8 cellular contexts compared by ENCODE assay signal in genomic region chr1:206050655-206051235, GRCh38. TPM values are rescaled to one million over a fixed set of nuclear protein-coding genes. Genes with fewer than 3 reads are reported as not detected.
DNase-seq lines count a peak whose midpoint lies in the region; ATAC-seq and TF ChIP-seq lines count a peak whose summit lies in the region.

No MANE protein-coding gene starts in this region.

- H3K36me3 Mint-ChIP-seq in naive thymus-derived CD4-positive, alpha-beta T cell = peaks cover 0 to 2% (median 0%) of the 10 kb centered on the region in 5 donors

- H3K9ac ChIP-seq in colonic mucosa (ENCODE audit: low read depth in 2 of 2, low read length in 2 of 2) = no peak overlapping the region

- TF ChIP-seq CTCF in colonic mucosa (IDR thresholded peaks at IDR 0.05) = no peak

- no peaks in the 10 kb centered on the region for H3K9me3 ChIP-seq in naive thymus-derived CD4-positive, alpha-beta T cell (ENCODE audit: control insufficient read depth in 2 of 3, low read length in 3 of 3)
- H3K9me3 ChIP-seq in colonic mucosa = no peaks in the 10 kb centered on the region

- intact Hi-C loops in naive thymus-derived CD4-positive, alpha-beta T cell (cut with micrococcal nuclease) = loop anchor here in 1 of 2 donors (10.0 kb wide), 1 partner anchor 364 kb away; no protein-coding TSS in a partner anchor
- intact Hi-C loops in colonic mucosa (cut with DNase I) = no loop called here

- POLR2A ChIA-PET in naive thymus-derived CD4-positive, alpha-beta T cell (lab: Charles Lee) = no interaction called here

- H3K27ac Mint-ChIP-seq in naive thymus-derived CD4-positive, alpha-beta T cell = peak overlapping the region in 6 of 9 donors; percentile 11 to 90 (median 53)

- peaks cover 7 to 37% (median 18%) of the 10 kb centered on the region in 7 donors for H3K4me1 Mint-ChIP-seq in naive thymus-derived CD4-positive, alpha-beta T cell

- H3K36me3 ChIP-seq in naive thymus-derived CD4-positive, alpha-beta T cell (ENCODE audit: control insufficient read depth in 2 of 3, insufficient read depth in 3 of 3, low read length in 3 of 3) = no peaks in the 10 kb centered on the region
- H3K36me3 ChIP-seq in colonic mucosa = no peaks in the 10 kb centered on the region

- H3K4me1 ChIP-seq in naive thymus-derived CD4-positive, alpha-beta T cell (ENCODE audit: control insufficient read depth in 2 of 2, insufficient read depth in 2 of 2, low read length in 2 of 2) = peaks cover 0 to 7% of the 10 kb centered on the region in 2 donors
- no peaks in the 10 kb centered on the region for H3K4me1 ChIP-seq in colonic mucosa

- CTCF ChIA-PET in naive thymus-derived CD4-positive, alpha-beta T cell (lab: Charles Lee) = no interaction called here

- no peaks in the 10 kb centered on the region for H3K27me3 ChIP-seq in naive thymus-derived CD4-positive, alpha-beta T cell (ENCODE audit: control insufficient read depth in 2 of 2, insufficient read depth in 2 of 2, low read length in 2 of 2)
- H3K27me3 ChIP-seq in colonic mucosa = no peaks in the 10 kb centered on the region

- peak; percentile 51 for DNase-seq in GDM1 (lab: John Stamatoyannopoulos, UW)
- peak; percentile 90 for DNase-seq in KBM-7
- peak; percentile 4 to 26 for DNase-seq in activated CD8-positive, alpha-beta memory T cell treated with anti-CD3 and anti-CD28 coated beads for 4 hours (ENCODE audit: low read depth in 2 of 2)
- peak in 6 of 9 donors; percentile 3 to 54 (median 22) for DNase-seq in naive thymus-derived CD4-positive, alpha-beta T cell
- no peak for DNase-seq in NCI-H2227 treated with DMSO at 0.1 percent for 48 hours (lab: John Stamatoyannopoulos, UW)
- no peak for DNase-seq in activated gamma-delta T cell (lab: John Stamatoyannopoulos, UW)
- no peak for DNase-seq in colonic mucosa

- H3K4me3 ChIP-seq in naive thymus-derived CD4-positive, alpha-beta T cell (ENCODE audit: low read length) = no peak overlapping the region
- H3K4me3 ChIP-seq in colonic mucosa = no peak overlapping the region

- in situ Hi-C loops in KBM-7 (cut with MboI; ENCODE audit: low pct_unique_long_range_greater_than_20kb, low sequenced_read_pairs) = no loop called here

- peaks cover 0 to 17% (median 0%) of the 10 kb centered on the region in 5 donors for H3K27me3 Mint-ChIP-seq in naive thymus-derived CD4-positive, alpha-beta T cell

- peak; percentile 82 for ATAC-seq in GM21515 (IDR thresholded peaks at IDR 0.05; ENCODE audit: unreplicated experiment)
- ATAC-seq in naive thymus-derived CD4-positive, alpha-beta T cell = peak; percentile 94

- H3K27ac ChIP-seq in naive thymus-derived CD4-positive, alpha-beta T cell (ENCODE audit: low read depth, low read length) = no peak overlapping the region
- no peak overlapping the region for H3K27ac ChIP-seq in colonic mucosa

- peak overlapping the region in 7 of 10 donors; percentile 13 to 63 (median 18) for H3K4me3 Mint-ChIP-seq in naive thymus-derived CD4-positive, alpha-beta T cell

- no peaks in the 10 kb centered on the region for H3K9me3 Mint-ChIP-seq in naive thymus-derived CD4-positive, alpha-beta T cell

RNA-seq across cellular contexts. Expression of gene RHEX, which starts 2.2 kb away (rescaled TPM):
- 1 to 10 TPM in 2 of 5 experiments, under 1 TPM in 2, not detected in 1; 0.22 to 2.8 (median 0.72) TPM for total RNA-seq in naive thymus-derived CD4-positive, alpha-beta T cell
- polyA plus RNA-seq in naive thymus-derived CD4-positive, alpha-beta T cell = not detected
- 1 to 10 TPM; 1.1 to 1.4 TPM for total RNA-seq in colonic mucosa

RNA-seq across cellular contexts. Expression of gene CTSE, which starts 27.1 kb away (rescaled TPM):
- not detected for total RNA-seq in naive thymus-derived CD4-positive, alpha-beta T cell
- polyA plus RNA-seq in naive thymus-derived CD4-positive, alpha-beta T cell = not detected
- 10 to 100 TPM; 10.1 to 10.8 TPM for total RNA-seq in colonic mucosa

RNA-seq across cellular contexts. Expression of gene RAB7B, which starts 47.5 kb away (rescaled TPM):
- total RNA-seq in naive thymus-derived CD4-positive, alpha-beta T cell = under 1 TPM in 3 of 5 experiments, not detected in 2; 0.24 to 0.76 (median 0.35) TPM
- polyA plus RNA-seq in naive thymus-derived CD4-positive, alpha-beta T cell = not detected
- total RNA-seq in colonic mucosa = 1 to 10 TPM in 1 of 2 donors, under 1 TPM in 1; 0.57 to 1.2 TPM

Comparison
In these comparisons a context has a peak if more than half of its experiments do, and no peak if none do; other contexts are left out.
1. DNase-seq: peak in GDM1 (single experiment), KBM-7 (single experiment), activated CD8-positive, alpha-beta memory T cell treated with anti-CD3 and anti-CD28 coated beads for 4 hours (2 of 2) and naive thymus-derived CD4-positive, alpha-beta T cell (6 of 9); none in NCI-H2227 treated with DMSO at 0.1 percent for 48 hours (single experiment), activated gamma-delta T cell (single experiment) and colonic mucosa (single experiment).
2. RNA of gene CTSE, which starts 27.1 kb away (total RNA-seq): 10.1 to 10.8 TPM in colonic mucosa; not detected in naive thymus-derived CD4-positive, alpha-beta T cell; every median in the first group is over 10 times any median in the second.